In the genomic region with DNA sequence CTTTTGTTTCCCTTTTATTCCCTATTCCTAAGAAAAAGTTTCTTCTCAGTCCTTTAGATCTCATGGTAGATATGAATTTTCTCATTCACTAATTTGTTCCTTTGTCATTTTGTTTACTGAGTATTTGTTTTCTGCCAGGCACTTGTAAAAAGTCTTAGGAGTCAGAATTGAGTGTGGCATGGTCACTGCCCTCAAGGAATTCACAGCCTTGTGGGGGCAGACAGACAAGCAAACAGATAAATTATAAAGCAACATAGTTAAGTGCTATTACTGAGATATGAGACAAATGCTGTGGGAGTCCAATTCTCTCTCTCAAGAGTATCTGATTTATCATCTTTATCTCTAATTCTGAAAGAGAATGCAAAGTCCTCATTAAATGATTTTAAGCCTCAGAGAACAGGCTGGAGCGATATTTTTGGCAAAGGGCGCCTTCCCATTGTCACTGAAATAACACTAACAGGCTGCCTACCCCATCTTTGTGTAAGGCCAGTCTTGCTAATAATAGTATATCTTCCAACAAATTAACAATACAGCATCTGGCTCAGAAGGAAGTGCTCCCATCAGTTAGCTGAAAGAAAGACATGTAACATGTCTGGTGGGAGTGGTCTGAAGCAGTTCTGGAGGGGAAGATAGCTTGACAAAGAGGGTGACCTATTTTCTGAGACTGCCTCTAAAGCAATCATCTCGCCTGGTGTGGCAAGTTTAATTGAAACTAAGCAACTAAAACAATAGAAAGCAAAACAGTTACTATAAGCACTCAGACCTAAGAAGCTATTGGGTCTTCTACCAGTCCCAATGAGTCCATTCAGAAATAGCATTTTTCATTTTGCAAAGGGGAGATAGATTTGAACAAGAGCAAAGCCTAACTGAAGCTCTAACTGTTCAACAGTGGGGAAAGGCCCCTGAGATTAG, we compare ENCODE assay signal across 15 cellular contexts.
A peak's percentile ranks its signal among the peaks of the same experiment; 100 is the strongest.
DNase-seq lines count a peak whose midpoint lies in the region; ATAC-seq and TF ChIP-seq lines count a peak whose summit lies in the region.
"Had no signal": no experiment of that assay in that cellular context is flagged by ENCODE, and none has a peak within 500 bp of the region (broad histone marks: within the 10 kb centered on the region; RNA-seq: fewer than 3 reads in every experiment).

No MANE protein-coding gene starts in this region.

- 0 out of 2 replicates have a peak, but pooled peaks cover 2% of the 10 kb centered on the region for H3K4me1 ChIP-seq in HEK293 (ENCODE audit: control insufficient read depth, insufficient read depth, low read length)

- ATAC-seq in GM18498 (IDR thresholded peaks at IDR 0.05; ENCODE audit: unreplicated experiment) = peak; percentile 59
- no peak for ATAC-seq in GM21786 (IDR thresholded peaks at IDR 0.05; ENCODE audit: unreplicated experiment)
- ATAC-seq: PC-3 had no signal

- TF ChIP-seq CTCF in HEK293 (tag by site-specific recombination; IDR thresholded peaks at IDR 0.05) = no peak

- no peak overlapping the region for H3K4me3 ChIP-seq in HEK293 (ENCODE audit: low read depth, low read length)

- CTCF ChIA-PET in HEK293 (lab: Yijun Ruan, JAX) = no interaction called here

- POLR2A ChIA-PET in HEK293 (lab: Yijun Ruan, JAX) = interaction anchor here (0.7 to 2.3 kb wide), 2 partner anchors 51 to 61 kb away, joined by 3 to 6 read pairs; partner anchors contain the start of gene AMOT

- H3K36me3 ChIP-seq in HEK293 (ENCODE audit: control insufficient read depth in 2 of 2, insufficient read depth in 1 of 2, low read length in 2 of 2) = no peaks in the 10 kb centered on the region

- H3K27ac ChIP-seq in HEK293 (ENCODE audit: extremely low read depth, low read depth, low read length) = peak overlapping the region; percentile 27; the same call in 1 of the 2 replicates

- H3K9me3 ChIP-seq in HEK293 (ENCODE audit: control insufficient read depth, insufficient read depth, low read depth, low read length) = no peaks in the 10 kb centered on the region

- peak; percentile 53 for DNase-seq in kidney glomerular epithelial cell (lab: John Stamatoyannopoulos, UW)
- peak; percentile 57 for DNase-seq in retina
- no peak for DNase-seq in ureter (ENCODE audit: low spot score)
- DNase-seq in NOMO-1 treated with DMSO at 0.1 percent for 48 hours (lab: John Stamatoyannopoulos, UW; ENCODE audit: unreplicated experiment) = no peak
- DNase-seq: ACHN, DND-41, KG1, MV-4-11, NCI-H1694 treated with DMSO at 0.1 percent for 48 hours, NCI-H2227 treated with DMSO at 0.1 percent for 48 hours, PC-3, RPMI8226 had no signal

TF ChIP-seq in HEK293, 187 proteins besides CTCF, POLR2A, EP300 and RAD21 (continues in another document):
- TF ChIP-seq ZNF174 (tag by site-specific recombination; IDR thresholded peaks at IDR 0.05) (no peak), ZNF549 (tag by site-specific recombination; IDR thresholded peaks at IDR 0.05) (no peak), ZNF202 (tag by site-specific recombination; IDR thresholded peaks at IDR 0.05; ENCODE audit: borderline replicate concordance) (no peak), HOXA7 (CRISPR knock-in tag; IDR thresholded peaks at IDR 0.05; ENCODE audit: borderline replicate concordance) (no peak), ZNF701 (tag by site-specific recombination; IDR thresholded peaks at IDR 0.05) (no peak), ZNF571 (tag by site-specific recombination; IDR thresholded peaks at IDR 0.05) (no peak), BCL11A (tag by site-specific recombination; IDR thresholded peaks at IDR 0.05; ENCODE audit: low read depth) (no peak), OSR2 (tag by site-specific recombination; IDR thresholded peaks at IDR 0.05) (no peak), ZNF214 (tag by site-specific recombination; IDR thresholded peaks at IDR 0.05; ENCODE audit: borderline replicate concordance) (no peak), ATF2 (tag by site-specific recombination; IDR thresholded peaks at IDR 0.05; ENCODE audit: low read depth) (no peak), ZNF777 (tag by site-specific recombination; IDR thresholded peaks at IDR 0.05; ENCODE audit: borderline replicate concordance) (no peak), REPIN1 (tag by site-specific recombination; IDR thresholded peaks at IDR 0.05; ENCODE audit: low read depth) (no peak)
- TF ChIP-seq, protein P1, sequence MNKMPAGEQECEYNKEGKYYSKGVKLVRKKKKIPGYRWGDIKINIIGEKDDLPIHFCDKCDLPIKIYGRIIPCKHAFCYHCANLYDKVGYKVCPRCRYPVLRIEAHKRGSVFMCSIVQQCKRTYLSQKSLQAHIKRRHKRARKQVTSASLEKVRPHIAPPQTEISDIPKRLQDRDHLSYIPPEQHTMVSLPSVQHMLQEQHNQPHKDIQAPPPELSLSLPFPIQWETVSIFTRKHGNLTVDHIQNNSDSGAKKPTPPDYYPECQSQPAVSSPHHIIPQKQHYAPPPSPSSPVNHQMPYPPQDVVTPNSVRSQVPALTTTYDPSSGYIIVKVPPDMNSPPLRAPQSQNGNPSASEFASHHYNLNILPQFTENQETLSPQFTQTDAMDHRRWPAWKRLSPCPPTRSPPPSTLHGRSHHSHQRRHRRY (tag by site-specific recombination; IDR thresholded peaks at IDR 0.05) = no peak
- TF ChIP-seq, protein P2, sequence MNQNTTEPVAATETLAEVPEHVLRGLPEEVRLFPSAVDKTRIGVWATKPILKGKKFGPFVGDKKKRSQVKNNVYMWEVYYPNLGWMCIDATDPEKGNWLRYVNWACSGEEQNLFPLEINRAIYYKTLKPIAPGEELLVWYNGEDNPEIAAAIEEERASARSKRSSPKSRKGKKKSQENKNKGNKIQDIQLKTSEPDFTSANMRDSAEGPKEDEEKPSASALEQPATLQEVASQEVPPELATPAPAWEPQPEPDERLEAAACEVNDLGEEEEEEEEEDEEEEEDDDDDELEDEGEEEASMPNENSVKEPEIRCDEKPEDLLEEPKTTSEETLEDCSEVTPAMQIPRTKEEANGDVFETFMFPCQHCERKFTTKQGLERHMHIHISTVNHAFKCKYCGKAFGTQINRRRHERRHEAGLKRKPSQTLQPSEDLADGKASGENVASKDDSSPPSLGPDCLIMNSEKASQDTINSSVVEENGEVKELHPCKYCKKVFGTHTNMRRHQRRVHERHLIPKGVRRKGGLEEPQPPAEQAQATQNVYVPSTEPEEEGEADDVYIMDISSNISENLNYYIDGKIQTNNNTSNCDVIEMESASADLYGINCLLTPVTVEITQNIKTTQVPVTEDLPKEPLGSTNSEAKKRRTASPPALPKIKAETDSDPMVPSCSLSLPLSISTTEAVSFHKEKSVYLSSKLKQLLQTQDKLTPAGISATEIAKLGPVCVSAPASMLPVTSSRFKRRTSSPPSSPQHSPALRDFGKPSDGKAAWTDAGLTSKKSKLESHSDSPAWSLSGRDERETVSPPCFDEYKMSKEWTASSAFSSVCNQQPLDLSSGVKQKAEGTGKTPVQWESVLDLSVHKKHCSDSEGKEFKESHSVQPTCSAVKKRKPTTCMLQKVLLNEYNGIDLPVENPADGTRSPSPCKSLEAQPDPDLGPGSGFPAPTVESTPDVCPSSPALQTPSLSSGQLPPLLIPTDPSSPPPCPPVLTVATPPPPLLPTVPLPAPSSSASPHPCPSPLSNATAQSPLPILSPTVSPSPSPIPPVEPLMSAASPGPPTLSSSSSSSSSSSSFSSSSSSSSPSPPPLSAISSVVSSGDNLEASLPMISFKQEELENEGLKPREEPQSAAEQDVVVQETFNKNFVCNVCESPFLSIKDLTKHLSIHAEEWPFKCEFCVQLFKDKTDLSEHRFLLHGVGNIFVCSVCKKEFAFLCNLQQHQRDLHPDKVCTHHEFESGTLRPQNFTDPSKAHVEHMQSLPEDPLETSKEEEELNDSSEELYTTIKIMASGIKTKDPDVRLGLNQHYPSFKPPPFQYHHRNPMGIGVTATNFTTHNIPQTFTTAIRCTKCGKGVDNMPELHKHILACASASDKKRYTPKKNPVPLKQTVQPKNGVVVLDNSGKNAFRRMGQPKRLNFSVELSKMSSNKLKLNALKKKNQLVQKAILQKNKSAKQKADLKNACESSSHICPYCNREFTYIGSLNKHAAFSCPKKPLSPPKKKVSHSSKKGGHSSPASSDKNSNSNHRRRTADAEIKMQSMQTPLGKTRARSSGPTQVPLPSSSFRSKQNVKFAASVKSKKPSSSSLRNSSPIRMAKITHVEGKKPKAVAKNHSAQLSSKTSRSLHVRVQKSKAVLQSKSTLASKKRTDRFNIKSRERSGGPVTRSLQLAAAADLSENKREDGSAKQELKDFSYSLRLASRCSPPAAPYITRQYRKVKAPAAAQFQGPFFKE (tag by site-specific recombination; IDR thresholded peaks at IDR 0.05; ENCODE audit: borderline replicate concordance) = no peak
- TF ChIP-seq, protein P3, sequence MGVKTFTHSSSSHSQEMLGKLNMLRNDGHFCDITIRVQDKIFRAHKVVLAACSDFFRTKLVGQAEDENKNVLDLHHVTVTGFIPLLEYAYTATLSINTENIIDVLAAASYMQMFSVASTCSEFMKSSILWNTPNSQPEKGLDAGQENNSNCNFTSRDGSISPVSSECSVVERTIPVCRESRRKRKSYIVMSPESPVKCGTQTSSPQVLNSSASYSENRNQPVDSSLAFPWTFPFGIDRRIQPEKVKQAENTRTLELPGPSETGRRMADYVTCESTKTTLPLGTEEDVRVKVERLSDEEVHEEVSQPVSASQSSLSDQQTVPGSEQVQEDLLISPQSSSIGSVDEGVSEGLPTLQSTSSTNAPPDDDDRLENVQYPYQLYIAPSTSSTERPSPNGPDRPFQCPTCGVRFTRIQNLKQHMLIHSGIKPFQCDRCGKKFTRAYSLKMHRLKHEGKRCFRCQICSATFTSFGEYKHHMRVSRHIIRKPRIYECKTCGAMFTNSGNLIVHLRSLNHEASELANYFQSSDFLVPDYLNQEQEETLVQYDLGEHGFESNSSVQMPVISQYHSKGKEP (tag by site-specific recombination; IDR thresholded peaks at IDR 0.05) = no peak

Comparison
In these comparisons a context has a peak if more than half of its experiments do, and no peak if none do; other contexts are left out.
1. DNase-seq: peak in kidney glomerular epithelial cell (single experiment) and retina (single experiment); none in ureter (single experiment) and NOMO-1 treated with DMSO at 0.1 percent for 48 hours (single experiment).